17 cellular contexts compared by ENCODE assay signal in the genomic region with DNA sequence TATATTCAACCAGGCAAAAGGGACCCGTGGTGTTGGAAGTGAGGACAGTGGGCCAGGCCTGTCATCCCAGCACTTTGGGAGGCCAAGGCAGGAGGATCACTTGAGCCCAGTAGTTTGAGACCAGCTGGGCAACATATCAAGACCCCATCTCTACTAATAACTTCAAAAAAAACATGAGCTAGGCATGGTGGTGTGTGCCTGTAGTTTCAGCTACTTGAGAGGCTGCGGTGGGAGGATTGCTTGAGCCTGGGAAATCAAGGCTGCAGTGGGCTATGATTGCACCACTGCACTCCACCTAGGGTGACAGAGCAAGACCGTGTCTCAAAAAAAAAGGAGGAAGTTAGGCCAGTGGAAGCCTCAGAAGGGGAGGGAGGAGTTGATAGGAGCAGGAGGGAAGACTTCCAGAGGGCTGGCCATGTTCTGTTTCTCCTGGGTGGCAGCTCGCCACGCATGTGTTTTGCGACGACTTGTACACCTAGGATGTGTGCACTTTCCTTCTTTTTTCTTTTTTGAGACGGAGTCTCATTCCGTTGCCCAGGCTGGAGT. TPM values are rescaled to one million over a fixed set of nuclear protein-coding genes. Genes with fewer than 3 reads are reported as not detected.
A peak's percentile ranks its signal among the peaks of the same experiment; 100 is the strongest.
DNase-seq lines count a peak whose midpoint lies in the region; ATAC-seq, FAIRE-seq and TF ChIP-seq lines count a peak whose summit lies in the region.
"Had no signal": no experiment of that assay in that cellular context is flagged by ENCODE, and none has a peak within 500 bp of the region (broad histone marks: within the 10 kb centered on the region; RNA-seq: fewer than 3 reads in every experiment).

No MANE protein-coding gene starts in this region.

- H3K4me3 Mint-ChIP-seq in glutamatergic neuron (ENCODE audit: unreplicated experiment): no peak overlapping the region
- H3K4me3 Mint-ChIP-seq in stimulated activated memory B cell treated with anti-CD40 and anti-IgM and Interleukin-4, amounts not matched to agents 10 μg/mL and 1 μg/mL and 100 μg/mL, for 72 hours: no peak overlapping the region
- no peak overlapping the region for H3K4me3 Mint-ChIP-seq in activated CD4-positive, alpha-beta memory T cell treated with anti-CD3 and anti-CD28 coated beads, Interleukin-2, amount 10 ng/mL, durations not matched to agents 7 days and 5 days
- H3K4me3 Mint-ChIP-seq: activated CD4-positive, alpha-beta T cell treated with anti-CD3 and anti-CD28 coated beads, Interleukin-2, amount 10 ng/mL, durations not matched to agents 24 days and 14 days; activated T-cell treated with anti-CD3 and anti-CD28 coated beads, Interleukin-2, amount 50 U/mL, for 72 hours; CD8-positive, alpha-beta memory T cell had no signal

- H3K9me3 Mint-ChIP-seq in glutamatergic neuron (ENCODE audit: unreplicated experiment): peaks cover 9% of the 10 kb centered on the region
- H3K9me3 Mint-ChIP-seq in stimulated activated memory B cell treated with anti-CD40 and anti-IgM and Interleukin-4, amounts not matched to agents 10 μg/mL and 1 μg/mL and 100 μg/mL, for 72 hours: no peaks in the 10 kb centered on the region
- no peaks in the 10 kb centered on the region for H3K9me3 Mint-ChIP-seq in activated CD4-positive, alpha-beta memory T cell treated with anti-CD3 and anti-CD28 coated beads, Interleukin-2, amount 10 ng/mL, durations not matched to agents 7 days and 5 days
- H3K9me3 Mint-ChIP-seq: activated CD4-positive, alpha-beta T cell treated with anti-CD3 and anti-CD28 coated beads, Interleukin-2, amount 10 ng/mL, durations not matched to agents 24 days and 14 days; activated T-cell treated with anti-CD3 and anti-CD28 coated beads, Interleukin-2, amount 50 U/mL, for 72 hours; CD8-positive, alpha-beta memory T cell had no signal

- H3K27ac Mint-ChIP-seq in glutamatergic neuron (ENCODE audit: unreplicated experiment): peak overlapping the region; percentile 17
- H3K27ac Mint-ChIP-seq in stimulated activated memory B cell treated with anti-CD40 and anti-IgM and Interleukin-4, amounts not matched to agents 10 μg/mL and 1 μg/mL and 100 μg/mL, for 72 hours: peak overlapping the region; percentile 83
- H3K27ac Mint-ChIP-seq in activated CD4-positive, alpha-beta memory T cell treated with anti-CD3 and anti-CD28 coated beads, Interleukin-2, amount 10 ng/mL, durations not matched to agents 7 days and 5 days: no peak overlapping the region
- H3K27ac Mint-ChIP-seq: activated CD4-positive, alpha-beta T cell treated with anti-CD3 and anti-CD28 coated beads, Interleukin-2, amount 10 ng/mL, durations not matched to agents 24 days and 14 days; activated T-cell treated with anti-CD3 and anti-CD28 coated beads, Interleukin-2, amount 50 U/mL, for 72 hours; CD8-positive, alpha-beta memory T cell had no signal

- no peak for ATAC-seq in stimulated activated memory B cell treated with anti-CD40 and anti-IgM and Interleukin-4, amounts not matched to agents 10 μg/mL and 1 μg/mL and 100 μg/mL, for 72 hours
- ATAC-seq in HG03095 (IDR thresholded peaks at IDR 0.05; ENCODE audit: unreplicated experiment) (no peak), left lobe of liver (no peak)
- ATAC-seq: activated T-cell treated with anti-CD3 and anti-CD28 coated beads, Interleukin-2, amount 50 U/mL, for 72 hours had no signal

- DNase-seq in GM13977 (ENCODE audit: low spot score) (peak; percentile 23), NAMALWA (ENCODE audit: low spot score) (peak; percentile 50), glutamatergic neuron (no peak), left lobe of liver (ENCODE audit: low spot score) (no peak), HTR-8/SVneo (ENCODE audit: insufficient read length, low spot score) (no peak)
- no peak for DNase-seq in activated CD4-positive, alpha-beta memory T cell treated with anti-CD3 and anti-CD28 coated beads, Interleukin-2, amount 10 ng/mL, durations not matched to agents 7 days and 5 days
- DNase-seq: activated CD4-positive, alpha-beta T cell treated with anti-CD3 and anti-CD28 coated beads, Interleukin-2, amount 10 ng/mL, durations not matched to agents 24 days and 14 days; activated T-cell treated with anti-CD3 and anti-CD28 coated beads, Interleukin-2, amount 50 U/mL, for 72 hours; GOT3; NCI-H1417; NCI-H510A treated with DMSO at 0.1 percent for 48 hours; stimulated activated CD4-positive, alpha-beta T cell treated with anti-CD3 and anti-CD28 coated beads, Interleukin-2, amount 100 ng/mL, for 48 hours had no signal

- peaks cover 10% of the 10 kb centered on the region for H3K27me3 Mint-ChIP-seq in glutamatergic neuron (ENCODE audit: unreplicated experiment)
- H3K27me3 Mint-ChIP-seq in stimulated activated memory B cell treated with anti-CD40 and anti-IgM and Interleukin-4, amounts not matched to agents 10 μg/mL and 1 μg/mL and 100 μg/mL, for 72 hours: no peaks in the 10 kb centered on the region
- H3K27me3 Mint-ChIP-seq in activated CD4-positive, alpha-beta memory T cell treated with anti-CD3 and anti-CD28 coated beads, Interleukin-2, amount 10 ng/mL, durations not matched to agents 7 days and 5 days: no peaks in the 10 kb centered on the region
- H3K27me3 Mint-ChIP-seq: activated CD4-positive, alpha-beta T cell treated with anti-CD3 and anti-CD28 coated beads, Interleukin-2, amount 10 ng/mL, durations not matched to agents 24 days and 14 days; CD8-positive, alpha-beta memory T cell had no signal

- peaks cover 15% of the 10 kb centered on the region for H3K4me1 Mint-ChIP-seq in glutamatergic neuron (ENCODE audit: low read depth, unreplicated experiment)
- peaks cover 60% of the 10 kb centered on the region for H3K4me1 Mint-ChIP-seq in stimulated activated memory B cell treated with anti-CD40 and anti-IgM and Interleukin-4, amounts not matched to agents 10 μg/mL and 1 μg/mL and 100 μg/mL, for 72 hours
- no peaks in the 10 kb centered on the region for H3K4me1 Mint-ChIP-seq in activated CD4-positive, alpha-beta memory T cell treated with anti-CD3 and anti-CD28 coated beads, Interleukin-2, amount 10 ng/mL, durations not matched to agents 7 days and 5 days
- H3K4me1 Mint-ChIP-seq: activated CD4-positive, alpha-beta T cell treated with anti-CD3 and anti-CD28 coated beads, Interleukin-2, amount 10 ng/mL, durations not matched to agents 24 days and 14 days; CD8-positive, alpha-beta memory T cell had no signal

- no peaks in the 10 kb centered on the region for H3K36me3 Mint-ChIP-seq in glutamatergic neuron (ENCODE audit: unreplicated experiment)
- peaks cover 5% of the 10 kb centered on the region for H3K36me3 Mint-ChIP-seq in stimulated activated memory B cell treated with anti-CD40 and anti-IgM and Interleukin-4, amounts not matched to agents 10 μg/mL and 1 μg/mL and 100 μg/mL, for 72 hours
- no peaks in the 10 kb centered on the region for H3K36me3 Mint-ChIP-seq in activated CD4-positive, alpha-beta memory T cell treated with anti-CD3 and anti-CD28 coated beads, Interleukin-2, amount 10 ng/mL, durations not matched to agents 7 days and 5 days (ENCODE audit: low read depth)

- in situ Hi-C loops in GM13977 (cut with MboI; ENCODE audit: low pct_unique_long_range_greater_than_20kb, low sequenced_read_pairs, unreplicated experiment): no loop called here

- FAIRE-seq in HTR-8/SVneo (lab: Jason Lieb, UNC): no peak

- TF ChIP-seq CTCF in GM13977 (IDR thresholded peaks at IDR 0.05; ENCODE audit: extremely low read depth, insufficient read depth, missing control alignments) (no peak), glutamatergic neuron (IDR thresholded peaks at IDR 0.05; ENCODE audit: partially characterized antibody, unreplicated experiment) (no peak)

- POLR2A ChIA-PET in activated CD4-positive, alpha-beta memory T cell treated with anti-CD3 and anti-CD28 coated beads, Interleukin-2, amount 10 ng/mL, durations not matched to agents 7 days and 5 days (lab: Charles Lee): no interaction called here

- CTCF ChIA-PET in activated CD4-positive, alpha-beta memory T cell treated with anti-CD3 and anti-CD28 coated beads, Interleukin-2, amount 10 ng/mL, durations not matched to agents 7 days and 5 days (lab: Charles Lee): no interaction called here

RNA-seq across cellular contexts. Expression of a gene that starts 10.1 kb away (rescaled TPM):
- 409 TPM for total RNA-seq in glutamatergic neuron (ENCODE audit: unreplicated experiment)
- 1 to 10 TPM; 8.2 to 8.9 TPM for total RNA-seq in activated CD4-positive, alpha-beta memory T cell treated with anti-CD3 and anti-CD28 coated beads, Interleukin-2, amount 10 ng/mL, durations not matched to agents 7 days and 5 days
- 34.1 TPM for total RNA-seq in left lobe of liver

RNA-seq across cellular contexts. Expression of a gene that starts 27.0 kb away (rescaled TPM):
- not detected for total RNA-seq in glutamatergic neuron (ENCODE audit: unreplicated experiment)
- total RNA-seq in activated CD4-positive, alpha-beta memory T cell treated with anti-CD3 and anti-CD28 coated beads, Interleukin-2, amount 10 ng/mL, durations not matched to agents 7 days and 5 days: not detected
- 191 TPM for total RNA-seq in left lobe of liver
- total RNA-seq: activated CD4-positive, alpha-beta T cell treated with anti-CD3 and anti-CD28 coated beads, Interleukin-2, amount 10 ng/mL, durations not matched to agents 24 days and 14 days; activated T-cell treated with anti-CD3 and anti-CD28 coated beads, Interleukin-2, amount 50 U/mL, for 72 hours; CD8-positive, alpha-beta memory T cell; pulmonary artery endothelial cell; T-helper 1 cell treated with Interleukin-12 subunit alpha and Interleukin-12 subunit beta and Interleukin-4 antibody, amounts not matched to agents 30 ng/mL and 1 ng/mL, for 36 hours had no signal

RNA-seq across cellular contexts. Expression of a gene that starts 57.2 kb away (rescaled TPM):
- total RNA-seq in glutamatergic neuron (ENCODE audit: unreplicated experiment) (60.6 TPM), left lobe of liver (34.2 TPM)
- 10 to 100 TPM; 94.0 to 95.6 TPM for total RNA-seq in activated CD4-positive, alpha-beta memory T cell treated with anti-CD3 and anti-CD28 coated beads, Interleukin-2, amount 10 ng/mL, durations not matched to agents 7 days and 5 days

Comparison
In these comparisons a context has a peak if more than half of its experiments do, and no peak if none do; other contexts are left out.
1. DNase-seq: peak in GM13977 (single experiment) and NAMALWA (single experiment); none in glutamatergic neuron (single experiment), activated CD4-positive, alpha-beta memory T cell treated with anti-CD3 and anti-CD28 coated beads, Interleukin-2, amount 10 ng/mL, durations not matched to agents 7 days and 5 days (single experiment), left lobe of liver (single experiment) and HTR-8/SVneo (single experiment).
2. RNA of a gene that starts 10.1 kb away (total RNA-seq): 409 TPM in glutamatergic neuron (single experiment); 34.1 TPM in left lobe of liver (single experiment) and 8.2 to 8.9 TPM in activated CD4-positive, alpha-beta memory T cell treated with anti-CD3 and anti-CD28 coated beads, Interleukin-2, amount 10 ng/mL, durations not matched to agents 7 days and 5 days; every median in the first group is over 10 times any median in the second.
3. RNA of a gene that starts 27.0 kb away (total RNA-seq): 191 TPM in left lobe of liver (single experiment); not detected in glutamatergic neuron (single experiment) and not detected in activated CD4-positive, alpha-beta memory T cell treated with anti-CD3 and anti-CD28 coated beads, Interleukin-2, amount 10 ng/mL, durations not matched to agents 7 days and 5 days; every median in the first group is over 100 times any median in the second.